8 cellular contexts compared by ENCODE assay signal in the genomic region with DNA sequence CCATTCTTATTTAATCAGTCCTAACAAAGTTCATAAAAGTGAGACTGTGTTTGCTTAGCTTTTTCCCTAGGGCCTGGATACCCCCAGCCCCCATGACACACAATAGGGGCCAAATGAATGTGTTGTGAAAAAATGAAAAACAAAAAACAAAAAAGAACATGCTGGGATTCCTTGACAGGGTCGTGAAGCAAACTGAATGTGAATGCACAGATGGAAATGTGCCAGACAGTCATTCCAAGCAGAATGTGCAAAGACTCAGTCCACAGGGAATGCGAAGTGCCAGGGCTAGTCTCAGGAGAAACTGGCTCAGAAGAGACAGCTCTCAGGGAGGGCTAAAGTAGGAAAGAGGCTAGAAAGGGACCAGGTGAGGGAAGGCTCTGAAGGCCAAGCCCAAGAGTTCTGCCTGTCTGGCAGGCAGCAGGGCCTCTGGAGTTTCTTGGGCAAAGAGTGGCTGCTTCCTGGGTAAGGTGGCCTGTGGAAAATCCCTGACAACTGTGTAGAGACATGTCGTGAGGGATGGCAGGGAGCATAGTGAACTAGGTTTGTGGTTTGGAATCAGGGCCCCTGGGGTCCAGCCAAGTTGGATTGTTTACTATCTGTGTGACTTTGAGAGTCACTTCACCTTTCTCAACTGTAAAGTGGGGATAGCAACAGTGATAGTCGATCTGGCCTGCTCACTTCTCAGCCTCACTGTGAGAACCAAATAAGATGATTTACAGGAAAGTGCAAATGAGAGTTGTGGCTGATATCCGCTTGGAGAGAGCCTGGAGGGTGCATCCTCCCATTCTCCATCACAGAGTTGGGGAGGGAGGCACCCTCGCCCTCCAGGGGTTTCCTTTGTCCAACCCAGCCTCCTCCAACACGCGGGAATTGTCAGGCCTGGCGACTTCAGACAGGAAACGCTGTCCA. TPM values are rescaled to one million over a fixed set of nuclear protein-coding genes. Genes with fewer than 3 reads are reported as not detected.
DNase-seq lines count a peak whose midpoint lies in the region; ATAC-seq, FAIRE-seq and TF ChIP-seq lines count a peak whose summit lies in the region.

No MANE protein-coding gene starts in this region.

- no peaks in the 10 kb centered on the region for H3K27me3 Mint-ChIP-seq in activated CD4-positive, alpha-beta memory T cell treated with anti-CD3 and anti-CD28 coated beads, Interleukin-2, amount 10 ng/mL, durations not matched to agents 7 days and 5 days

- no peaks in the 10 kb centered on the region for H3K27me3 ChIP-seq in stomach smooth muscle (ENCODE audit: control insufficient read depth in 1 of 2, insufficient read depth in 2 of 2, low read length in 2 of 2)

- peak overlapping the region; percentile 54 to 62 for H3K9ac ChIP-seq in stomach smooth muscle (ENCODE audit: low read length in 2 of 2)

- peaks cover 33% of the 10 kb centered on the region for H3K4me1 Mint-ChIP-seq in activated CD4-positive, alpha-beta memory T cell treated with anti-CD3 and anti-CD28 coated beads, Interleukin-2, amount 10 ng/mL, durations not matched to agents 7 days and 5 days

- POLR2A ChIA-PET in activated CD4-positive, alpha-beta memory T cell treated with anti-CD3 and anti-CD28 coated beads, Interleukin-2, amount 10 ng/mL, durations not matched to agents 7 days and 5 days (lab: Charles Lee), result interaction anchor here (0.6 to 1.5 kb wide), 10 partner anchors 10 to 582 kb away, joined by 3 to 7 read pairs (median 3); a partner anchor contains a TSS

- no peak for FAIRE-seq in H54 (lab: Jason Lieb, UNC)

- CTCF ChIA-PET in activated CD4-positive, alpha-beta memory T cell treated with anti-CD3 and anti-CD28 coated beads, Interleukin-2, amount 10 ng/mL, durations not matched to agents 7 days and 5 days (lab: Charles Lee), result interaction anchor here (1.0 to 12.9 kb wide), 9 partner anchors 8 to 490 kb away, joined by 3 to 107 read pairs (median 16); a partner anchor contains a TSS

- TF ChIP-seq POLR2A in H54 (IDR thresholded peaks at IDR 0.05; ENCODE audit: low read depth, low read length), result no peak

- peak overlapping the region; percentile 80 for H3K27ac Mint-ChIP-seq in activated CD4-positive, alpha-beta memory T cell treated with anti-CD3 and anti-CD28 coated beads, Interleukin-2, amount 10 ng/mL, durations not matched to agents 7 days and 5 days

- H3K4me3 ChIP-seq in stomach smooth muscle (ENCODE audit: low read length in 2 of 2), result peak overlapping the region; percentile 72 to 83

- H3K4me3 Mint-ChIP-seq in activated CD4-positive, alpha-beta memory T cell treated with anti-CD3 and anti-CD28 coated beads, Interleukin-2, amount 10 ng/mL, durations not matched to agents 7 days and 5 days, result peak overlapping the region; percentile 84

- H3K36me3 ChIP-seq in stomach smooth muscle (ENCODE audit: control insufficient read depth in 2 of 2, insufficient read depth in 2 of 2, low read length in 2 of 2), result peaks cover 4 to 6% of the 10 kb centered on the region in 2 donors

- ATAC-seq in GM18519 (IDR thresholded peaks at IDR 0.05; ENCODE audit: low FRiP score, unreplicated experiment) (no peak), GM18861 (IDR thresholded peaks at IDR 0.05; ENCODE audit: unreplicated experiment) (no peak)

- peak; percentile 64 for DNase-seq in A172 (ENCODE audit: low spot score)
- DNase-seq in H54 (ENCODE audit: insufficient read length, low spot score), result peak; percentile 67
- DNase-seq in activated CD4-positive, alpha-beta memory T cell treated with anti-CD3 and anti-CD28 coated beads, Interleukin-2, amount 10 ng/mL, durations not matched to agents 7 days and 5 days, result no peak
- peak; percentile 76 for DNase-seq in hepatic stellate cell (ENCODE audit: low spot score)
- no peak for DNase-seq in NCI-H446 treated with DMSO at 0.1 percent for 48 hours (lab: John Stamatoyannopoulos, UW)

- H3K9me3 Mint-ChIP-seq in activated CD4-positive, alpha-beta memory T cell treated with anti-CD3 and anti-CD28 coated beads, Interleukin-2, amount 10 ng/mL, durations not matched to agents 7 days and 5 days, result no peaks in the 10 kb centered on the region

- H3K27ac ChIP-seq in stomach smooth muscle (ENCODE audit: low read length), result peak overlapping the region; percentile 74

- no peaks in the 10 kb centered on the region for H3K36me3 Mint-ChIP-seq in activated CD4-positive, alpha-beta memory T cell treated with anti-CD3 and anti-CD28 coated beads, Interleukin-2, amount 10 ng/mL, durations not matched to agents 7 days and 5 days (ENCODE audit: low read depth)

- H3K4me1 ChIP-seq in stomach smooth muscle (ENCODE audit: control insufficient read depth, insufficient read depth, low read length), result peaks cover 39% of the 10 kb centered on the region

- H3K9me3 ChIP-seq in stomach smooth muscle (ENCODE audit: control insufficient read depth in 2 of 2, low read length in 2 of 2), result no peaks in the 10 kb centered on the region

RNA-seq across cellular contexts. Expression of a gene that starts 1.2 kb away (rescaled TPM):
- total RNA-seq in A172 (2014; rRNA removed; shearing (Covaris generic)), result 144 and 154 TPM in 2 replicates
- 10 to 100 TPM; 73.9 to 76.4 TPM for total RNA-seq in activated CD4-positive, alpha-beta memory T cell treated with anti-CD3 and anti-CD28 coated beads, Interleukin-2, amount 10 ng/mL, durations not matched to agents 7 days and 5 days

RNA-seq across cellular contexts. Expression of a gene that starts 13.6 kb away (rescaled TPM):
- 20.3 and 21.7 TPM in 2 replicates for total RNA-seq in A172 (2014; rRNA removed; shearing (Covaris generic))
- 1 to 10 TPM; 6.6 to 8.5 TPM for total RNA-seq in activated CD4-positive, alpha-beta memory T cell treated with anti-CD3 and anti-CD28 coated beads, Interleukin-2, amount 10 ng/mL, durations not matched to agents 7 days and 5 days

RNA-seq across cellular contexts. Expression of a gene that starts 16.3 kb away (rescaled TPM):
- total RNA-seq in A172 (2014; rRNA removed; shearing (Covaris generic)), result not detected in 2 replicates
- not detected for total RNA-seq in activated CD4-positive, alpha-beta memory T cell treated with anti-CD3 and anti-CD28 coated beads, Interleukin-2, amount 10 ng/mL, durations not matched to agents 7 days and 5 days

RNA-seq across cellular contexts. Expression of a gene that starts 16.3 kb away (rescaled TPM):
- 0.90 TPM in 1 of 2 replicates, not detected in the other for total RNA-seq in A172 (2014; rRNA removed; shearing (Covaris generic))
- total RNA-seq in activated CD4-positive, alpha-beta memory T cell treated with anti-CD3 and anti-CD28 coated beads, Interleukin-2, amount 10 ng/mL, durations not matched to agents 7 days and 5 days, result under 1 TPM; 0.18 to 0.40 TPM

RNA-seq across cellular contexts. Expression of a gene that starts 28.7 kb away (rescaled TPM):
- total RNA-seq in A172 (2014; rRNA removed; shearing (Covaris generic)), result 1.5 and 2.5 TPM in 2 replicates
- 1 to 10 TPM; 3.9 to 4.9 TPM for total RNA-seq in activated CD4-positive, alpha-beta memory T cell treated with anti-CD3 and anti-CD28 coated beads, Interleukin-2, amount 10 ng/mL, durations not matched to agents 7 days and 5 days

Comparison
In these comparisons a context has a peak if more than half of its experiments do, and no peak if none do; other contexts are left out.
1. DNase-seq: peak in A172 (single experiment), H54 (single experiment) and hepatic stellate cell (single experiment); none in activated CD4-positive, alpha-beta memory T cell treated with anti-CD3 and anti-CD28 coated beads, Interleukin-2, amount 10 ng/mL, durations not matched to agents 7 days and 5 days (single experiment) and NCI-H446 treated with DMSO at 0.1 percent for 48 hours (single experiment).